Comparison of ENCODE assay signal across 19 cellular contexts in the genomic region with DNA sequence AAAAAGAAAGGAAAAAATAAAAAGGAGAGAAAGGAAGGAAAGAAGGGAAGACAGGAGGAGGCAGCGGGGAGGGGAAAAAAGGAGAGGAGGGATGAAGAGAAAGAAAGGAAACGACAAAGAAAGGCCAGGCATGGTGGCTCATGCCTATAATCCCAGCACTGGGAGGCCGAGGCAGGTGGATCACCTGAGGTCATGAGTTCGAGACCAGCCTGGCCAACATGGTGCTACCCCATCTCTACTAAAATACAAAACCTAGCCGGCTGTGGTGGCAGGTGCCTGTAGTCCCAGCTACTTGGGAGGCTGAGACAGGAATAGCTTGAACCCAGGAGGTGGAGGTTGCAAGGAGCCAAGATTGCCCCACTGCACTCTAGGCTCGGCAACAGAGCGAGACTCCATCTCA. TPM values are rescaled to one million over a fixed set of nuclear protein-coding genes. Genes with fewer than 3 reads are reported as not detected.
DNase-seq lines count a peak whose midpoint lies in the region; ATAC-seq and TF ChIP-seq lines count a peak whose summit lies in the region.
"Had no signal": no experiment of that assay in that cellular context is flagged by ENCODE, and none has a peak within 500 bp of the region (broad histone marks: within the 10 kb centered on the region; RNA-seq: fewer than 3 reads in every experiment).

No MANE protein-coding gene starts in this region.

- H2BK15ac ChIP-seq in mesenchymal stem cell (ENCODE audit: low read depth, poor library complexity, severe bottlenecking) = no peak overlapping the region

- no peaks in the 10 kb centered on the region for H3K9me3 Mint-ChIP-seq in chondrocyte (ENCODE audit: low read depth)
- H3K9me3 Mint-ChIP-seq in stimulated activated memory B cell treated with anti-CD40 and anti-IgM and Interleukin-4, amounts not matched to agents 10 μg/mL and 1 μg/mL and 100 μg/mL, for 72 hours = no peaks in the 10 kb centered on the region
- H3K9me3 Mint-ChIP-seq: CD4-positive, CD25-positive, alpha-beta regulatory T cell; CD8-positive, alpha-beta memory T cell had no signal

- ATAC-seq in stimulated activated memory B cell treated with anti-CD40 and anti-IgM and Interleukin-4, amounts not matched to agents 10 μg/mL and 1 μg/mL and 100 μg/mL, for 72 hours = no peak
- ATAC-seq in gastroesophageal sphincter (no peak), right cardiac atrium (no peak)
- ATAC-seq: GM12878 had no signal

- H4K91ac ChIP-seq in mesenchymal stem cell (ENCODE audit: low read length) = peak overlapping the region; percentile 15

- no peaks in the 10 kb centered on the region for H3K27me3 Mint-ChIP-seq in chondrocyte (ENCODE audit: low read depth)
- no peaks in the 10 kb centered on the region for H3K27me3 Mint-ChIP-seq in stimulated activated memory B cell treated with anti-CD40 and anti-IgM and Interleukin-4, amounts not matched to agents 10 μg/mL and 1 μg/mL and 100 μg/mL, for 72 hours
- H3K27me3 Mint-ChIP-seq: B cell; CD4-positive, CD25-positive, alpha-beta regulatory T cell; CD8-positive, alpha-beta memory T cell had no signal

- intact Hi-C loops in right cardiac atrium (cut with DNase I) = no loop called here

- 95% methylated on average over 2 of the region's 7 CpGs for WGBS in mesenchymal stem cell
- 91 to 95% methylated on average over 6 of the region's 7 CpGs for WGBS in gastroesophageal sphincter (ENCODE audit: low coverage in 1 of 2), 2 donors
- WGBS in right cardiac atrium = 94% methylated on average over 7 of the region's 7 CpGs

- H3K4me1 ChIP-seq in mesenchymal stem cell (ENCODE audit: control insufficient read depth, insufficient read depth, low read depth, low read length) = peaks cover 8% of the 10 kb centered on the region
- H3K4me1 ChIP-seq in gastroesophageal sphincter = peaks cover 0 to 67% (median 2%) of the 10 kb centered on the region in 3 donors
- H3K4me1 ChIP-seq in right cardiac atrium (ENCODE audit: control insufficient read depth, insufficient read depth, low read length) = peaks cover 8% of the 10 kb centered on the region

- H3K9me3 ChIP-seq in mesenchymal stem cell (ENCODE audit: control insufficient read depth, low read length) = no peaks in the 10 kb centered on the region
- H3K9me3 ChIP-seq in gastroesophageal sphincter = no peaks in the 10 kb centered on the region
- no peaks in the 10 kb centered on the region for H3K9me3 ChIP-seq in right cardiac atrium (ENCODE audit: control insufficient read depth, low read length)
- H3K9me3 ChIP-seq: BLaER1 had no signal

- no peak overlapping the region for H3K14ac ChIP-seq in mesenchymal stem cell (ENCODE audit: low read length in 2 of 2)

- H3K36me3 Mint-ChIP-seq in chondrocyte (ENCODE audit: low read depth) = no peaks in the 10 kb centered on the region
- H3K36me3 Mint-ChIP-seq in stimulated activated memory B cell treated with anti-CD40 and anti-IgM and Interleukin-4, amounts not matched to agents 10 μg/mL and 1 μg/mL and 100 μg/mL, for 72 hours = peaks cover 20% of the 10 kb centered on the region

- H3K4ac ChIP-seq in mesenchymal stem cell (ENCODE audit: low read depth in 1 of 2, low read length in 2 of 2) = no peak overlapping the region

- H3K27me3 ChIP-seq in mesenchymal stem cell (ENCODE audit: control insufficient read depth in 1 of 2, insufficient read depth in 1 of 2, low read length in 2 of 2) = no peaks in the 10 kb centered on the region
- no peaks in the 10 kb centered on the region for H3K27me3 ChIP-seq in gastroesophageal sphincter
- no peaks in the 10 kb centered on the region for H3K27me3 ChIP-seq in right cardiac atrium (ENCODE audit: control insufficient read depth, insufficient read depth)
- H3K27me3 ChIP-seq: BLaER1 had no signal

- peak overlapping the region; percentile 45 for H3K27ac Mint-ChIP-seq in chondrocyte (ENCODE audit: unreplicated experiment)
- H3K27ac Mint-ChIP-seq in stimulated activated memory B cell treated with anti-CD40 and anti-IgM and Interleukin-4, amounts not matched to agents 10 μg/mL and 1 μg/mL and 100 μg/mL, for 72 hours = peak overlapping the region; percentile 46
- H3K27ac Mint-ChIP-seq: B cell; CD4-positive, CD25-positive, alpha-beta regulatory T cell had no signal

- no peak overlapping the region for H3K4me2 ChIP-seq in mesenchymal stem cell (ENCODE audit: low read length, poor library complexity, severe bottlenecking)
- H3K4me2 ChIP-seq: BLaER1 had no signal

- no peak for TF ChIP-seq POLR2A in gastroesophageal sphincter (IDR thresholded peaks at IDR 0.05)

- TF ChIP-seq CTCF in chondrocyte (IDR thresholded peaks at IDR 0.05) (no peak), gastroesophageal sphincter (IDR thresholded peaks at IDR 0.05) (no peak)

- H3K4me3 Mint-ChIP-seq in chondrocyte (ENCODE audit: unreplicated experiment) = no peak overlapping the region
- no peak overlapping the region for H3K4me3 Mint-ChIP-seq in stimulated activated memory B cell treated with anti-CD40 and anti-IgM and Interleukin-4, amounts not matched to agents 10 μg/mL and 1 μg/mL and 100 μg/mL, for 72 hours
- H3K4me3 Mint-ChIP-seq: B cell had no signal

- peaks cover 3 to 15% of the 10 kb centered on the region in 2 experiments for H3K36me3 ChIP-seq in mesenchymal stem cell (ENCODE audit: control insufficient read depth in 1 of 2, insufficient read depth in 2 of 2, low read depth in 1 of 2, low read length in 2 of 2)
- no peaks in the 10 kb centered on the region for H3K36me3 ChIP-seq in gastroesophageal sphincter

- H3K27ac ChIP-seq in mesenchymal stem cell (ENCODE audit: low read length, poor library complexity, severe bottlenecking) = no peak overlapping the region
- H3K27ac ChIP-seq in gastroesophageal sphincter = no peak overlapping the region
- H3K27ac ChIP-seq in right cardiac atrium (ENCODE audit: low read length) = no peak overlapping the region
- H3K27ac ChIP-seq: BLaER1, C4-2B, GM23248 had no signal

- no peak overlapping the region for H2AFZ ChIP-seq in mesenchymal stem cell (ENCODE audit: low read depth, low read length)
- H2AFZ ChIP-seq: GM23248 had no signal

- no peak overlapping the region for H3K4me3 ChIP-seq in mesenchymal stem cell (ENCODE audit: insufficient read depth in 1 of 2, low read depth in 1 of 2, low read length in 2 of 2)
- H3K4me3 ChIP-seq in gastroesophageal sphincter = no peak overlapping the region
- no peak overlapping the region for H3K4me3 ChIP-seq in right cardiac atrium (ENCODE audit: low read length)
- H3K4me3 ChIP-seq: BLaER1, GM12878, GM23248 had no signal

- H3K79me1 ChIP-seq in mesenchymal stem cell (replicated peaks; ENCODE audit: low read length, poor library complexity, severe bottlenecking) = no peaks in the 10 kb centered on the region

- H3K18ac ChIP-seq in mesenchymal stem cell (ENCODE audit: low read depth in 1 of 2, low read length in 2 of 2) = no peak overlapping the region

- DNase-seq in chondrocyte (ENCODE audit: low spot score) = peak; percentile 58
- no peak for DNase-seq in mesenchymal stem cell
- DNase-seq in activated CD4-positive, alpha-beta T cell treated with anti-CD3 and anti-CD28 coated beads, Interleukin-2, amount 50 U/mL, for 4 hours = no peak
- no peak for DNase-seq in right cardiac atrium
- DNase-seq: CD4-positive, CD25-positive, alpha-beta regulatory T cell; CD8-positive, alpha-beta memory T cell; DMS 273 treated with DMSO at 0.1 percent for 48 hours; DMS79; EL; GDM1; GM23248; H7; HCEC 1CT had no signal

- no peak overlapping the region for H2BK12ac ChIP-seq in mesenchymal stem cell (ENCODE audit: low read length in 2 of 2)

- H3K4me1 Mint-ChIP-seq in chondrocyte (ENCODE audit: low read depth) = peaks cover 23% of the 10 kb centered on the region
- H3K4me1 Mint-ChIP-seq in stimulated activated memory B cell treated with anti-CD40 and anti-IgM and Interleukin-4, amounts not matched to agents 10 μg/mL and 1 μg/mL and 100 μg/mL, for 72 hours = peaks cover 28% of the 10 kb centered on the region

- H2BK5ac ChIP-seq in mesenchymal stem cell (ENCODE audit: low read depth, low read length, poor library complexity, severe bottlenecking) = no peak overlapping the region

- H3K9ac ChIP-seq in mesenchymal stem cell (ENCODE audit: low read length) = no peak overlapping the region
- H3K9ac ChIP-seq: BLaER1, GM23248 had no signal

- no peak overlapping the region for H3K23ac ChIP-seq in mesenchymal stem cell (ENCODE audit: low read length in 2 of 2)

- H4K8ac ChIP-seq in mesenchymal stem cell (ENCODE audit: low read length) = no peak overlapping the region

- no peak overlapping the region for H2AK5ac ChIP-seq in mesenchymal stem cell (ENCODE audit: low read length, severe bottlenecking)

- TF ChIP-seq EP300 in gastroesophageal sphincter (IDR thresholded peaks at IDR 0.05) = no peak

- no peak overlapping the region for H2BK120ac ChIP-seq in mesenchymal stem cell (ENCODE audit: low read depth, low read length)

RNA-seq across cellular contexts. Expression of a gene that starts 18.4 kb away (rescaled TPM):
- 63.7 to 66.8 TPM (median 66.1 TPM) in 3 replicates for total RNA-seq in chondrocyte
- 58.3 TPM for polyA plus RNA-seq in mesenchymal stem cell (2013, experiment 1 of 2)
- polyA plus RNA-seq in mesenchymal stem cell (2013, experiment 2 of 2) = 50.3 TPM
- 10 to 100 TPM; 40.9 to 93.4 (median 50.1) TPM for total RNA-seq in gastroesophageal sphincter
- 10 to 100 TPM; 51.2 to 57.2 (median 57.0) TPM for total RNA-seq in right cardiac atrium
- 27.4 TPM for polyA plus RNA-seq in right cardiac atrium
